Comparison of ENCODE assay signal across 21 cellular contexts in the genomic region with DNA sequence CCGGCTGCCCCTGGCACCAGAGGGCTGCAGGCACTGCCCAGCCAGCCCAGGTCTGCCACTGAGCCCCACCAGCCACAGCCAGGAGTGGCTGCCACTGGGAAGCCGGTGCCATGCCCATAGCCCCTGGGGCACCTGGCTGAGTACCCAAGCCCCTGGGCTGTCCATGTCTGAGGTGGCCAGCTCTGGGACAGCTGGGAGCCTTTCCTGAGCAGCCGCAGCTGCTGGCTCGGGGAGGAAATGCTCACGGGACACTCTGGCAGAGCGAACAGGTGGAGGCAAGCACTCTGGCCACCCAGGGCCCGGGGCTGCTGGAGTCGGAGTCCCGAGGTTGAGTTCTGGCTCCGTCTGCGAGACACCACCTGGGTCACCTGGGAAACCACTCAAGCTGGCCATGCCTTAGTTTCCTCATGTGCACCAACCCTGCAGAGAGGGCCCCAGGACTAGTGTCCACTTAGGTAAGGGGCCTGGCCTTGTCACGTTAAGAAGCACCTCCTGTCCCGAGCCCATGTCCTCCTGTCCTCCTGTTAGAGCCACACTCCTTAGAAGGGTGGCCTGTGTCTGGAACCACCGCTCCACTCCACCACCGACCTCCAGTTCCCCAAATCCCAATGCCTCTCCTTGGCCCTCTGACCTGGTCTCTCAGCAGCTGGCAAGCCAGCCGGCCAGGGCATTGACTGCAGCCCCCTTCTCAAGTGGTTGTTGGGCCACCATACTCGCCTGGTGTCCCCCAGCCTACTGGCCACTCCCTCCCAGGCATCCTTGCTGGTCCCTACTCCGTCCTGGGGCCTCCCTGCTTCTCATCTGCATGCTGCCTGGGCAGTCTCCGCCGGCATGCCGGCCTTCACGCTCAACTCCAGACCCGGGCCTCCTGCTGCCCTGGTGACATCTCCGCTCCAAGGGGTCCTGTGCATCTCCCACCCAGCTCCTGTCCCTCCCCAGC. TPM values are rescaled to one million over a fixed set of nuclear protein-coding genes. Genes with fewer than 3 reads are reported as not detected.
DNase-seq lines count a peak whose midpoint lies in the region; ATAC-seq, FAIRE-seq and TF ChIP-seq lines count a peak whose summit lies in the region.
"Had no signal": no experiment of that assay in that cellular context is flagged by ENCODE, and none has a peak within 500 bp of the region (broad histone marks: within the 10 kb centered on the region; RNA-seq: fewer than 3 reads in every experiment).

No MANE protein-coding gene starts in this region.

- TF ChIP-seq EP300 in HepG2 (IDR thresholded peaks at IDR 0.05; ENCODE audit: low read depth in 2 of 2, low read length in 2 of 2): no peak
- no peak for TF ChIP-seq EP300 in HepG2 (CRISPR knock-in tag; IDR thresholded peaks at IDR 0.05; ENCODE audit: borderline replicate concordance)
- no peak for TF ChIP-seq EP300 in H1 (IDR thresholded peaks at IDR 0.05; ENCODE audit: borderline replicate concordance in 1 of 2, low read depth in 2 of 2, low read length in 2 of 2)

- H3K4me1 Mint-ChIP-seq in neural crest cell: peaks cover 13% of the 10 kb centered on the region

- H3K23me2 ChIP-seq in H1 (ENCODE audit: low read depth, low read length): peaks cover 5% of the 10 kb centered on the region; the same call in 1 of the 2 replicates

- DNase-seq in right lobe of liver: peak in 2 of 3 donors; percentile 17 to 48
- no peak for DNase-seq in HepG2 (ENCODE audit: low spot score)
- DNase-seq in H1 (ENCODE audit: low read depth in 1 of 2, low spot score in 2 of 2): no peak
- DNase-seq in neural crest cell (ENCODE audit: low read depth, low spot score): no peak
- DNase-seq: BE2C, EL, H9, NCI-H1417, NCI-H1930, NCI-H2171 treated with DMSO at 0.1 percent for 48 hours, NCI-H510A, NCI-H82 had no signal

- no peak overlapping the region for H2BK120ac ChIP-seq in H1 (replicated peaks; ENCODE audit: low read depth, low read length)

- no peak overlapping the region for H4K91ac ChIP-seq in H1 (replicated peaks; ENCODE audit: insufficient read length, low read length)

- no peak overlapping the region for H3K23ac ChIP-seq in H1 (ENCODE audit: insufficient read length)

- H4K20me1 ChIP-seq in HepG2 (ENCODE audit: insufficient read depth, low read length) (no peaks in the 10 kb centered on the region), H1 (replicated peaks in 1 of 2; ENCODE audit: control insufficient read depth in 1 of 2, insufficient read depth in 2 of 2, low read length in 2 of 2) (no peaks in the 10 kb centered on the region)

- no peak overlapping the region for H3K4me3 Mint-ChIP-seq in neural crest cell
- H3K4me3 Mint-ChIP-seq: CD8-positive, alpha-beta memory T cell; H9; IgD-negative memory B cell had no signal

- no peaks in the 10 kb centered on the region for H3K9me3 Mint-ChIP-seq in neural crest cell
- H3K9me3 Mint-ChIP-seq: H9, IgD-negative memory B cell had no signal

- H3K27ac ChIP-seq in right lobe of liver (no peak overlapping the region), HepG2 (ENCODE audit: extremely low read length, insufficient read depth, low read length) (no peak overlapping the region), H1 (ENCODE audit: low read depth, low read length) (no peak overlapping the region)
- H3K27ac ChIP-seq: SJSA1 had no signal

- H3K27me3 ChIP-seq in right lobe of liver (no peaks in the 10 kb centered on the region), HepG2 (ENCODE audit: control insufficient read depth in 1 of 2, insufficient read depth in 2 of 2, low read length in 2 of 2) (peaks cover 12 to 58% of the 10 kb centered on the region in 2 experiments), H1 (replicated peaks in 1 of 4; ENCODE audit: control insufficient read depth in 3 of 4, extremely low read depth in 1 of 4, insufficient read depth in 3 of 4, low read length in 3 of 4) (peaks cover 0 to 5% (median 3%) of the 10 kb centered on the region in 4 experiments; a peak in 5 of 7 replicates)
- H3K27me3 ChIP-seq: BE2C, SJSA1 had no signal

- H3K14ac ChIP-seq in H1 (ENCODE audit: insufficient read length): no peak overlapping the region

- BruUV-seq in HepG2 (replicated peaks; lab: Mats Ljungman, UMichigan): no TSS peak

- no peaks in the 10 kb centered on the region for H3K79me1 ChIP-seq in H1 (ENCODE audit: low read depth, low read length)

- H3K4me1 ChIP-seq in right lobe of liver: peaks cover 0 to 4% (median 0%) of the 10 kb centered on the region in 4 donors
- H3K4me1 ChIP-seq in HepG2 (ENCODE audit: insufficient read depth, low read length): peaks cover 4% of the 10 kb centered on the region; the same call in 1 of the 2 replicates
- H3K4me1 ChIP-seq in H1 (replicated peaks in 1 of 4; ENCODE audit: control insufficient read depth in 3 of 4, insufficient read depth in 4 of 4, low read length in 3 of 4): peaks cover 6 to 14% (median 10%) of the 10 kb centered on the region in 4 experiments
- H3K4me1 ChIP-seq: BE2C had no signal

- no peak for TF ChIP-seq RAD21 in HepG2 (CRISPR knock-in tag; IDR thresholded peaks at IDR 0.05)
- TF ChIP-seq RAD21 in H1 (IDR thresholded peaks at IDR 0.05 in 1 of 2, conservative IDR thresholded peaks at IDR 0.05 in 1 of 2; ENCODE audit: low read depth in 2 of 2, low read length in 2 of 2): no peak

- in situ Hi-C loops in HepG2 (cut with HindIII; ENCODE audit: extremely low pct_ligation_motif_present, low pct_unique_long_range_greater_than_20kb): no loop called here

- TF ChIP-seq POLR2A in right lobe of liver (IDR thresholded peaks at IDR 0.05) (no peak), HepG2 (IDR thresholded peaks at IDR 0.05; ENCODE audit: insufficient read depth in 1 of 2, low read depth in 2 of 2, low read length in 2 of 2) (no peak), H1 (IDR thresholded peaks at IDR 0.05; ENCODE audit: control extremely low read depth in 1 of 2, low read depth in 2 of 2, low read length in 2 of 2) (no peak)

- intact Hi-C loops in right lobe of liver (cut with DNase I): no loop called here
- intact Hi-C loops in HepG2 (cut with micrococcal nuclease; ENCODE audit: unreplicated experiment): no loop called here

- H3K9me3 ChIP-seq in right lobe of liver: no peaks in the 10 kb centered on the region
- no peaks in the 10 kb centered on the region for H3K9me3 ChIP-seq in HepG2 (ENCODE audit: low read length)
- no peaks in the 10 kb centered on the region for H3K9me3 ChIP-seq in H1 (ENCODE audit: insufficient read depth in 2 of 2, low read depth in 1 of 2, low read length in 1 of 2)
- H3K9me3 ChIP-seq: BE2C, SJSA1 had no signal

- no peak overlapping the region for H4K8ac ChIP-seq in H1 (ENCODE audit: extremely low read depth, insufficient read depth, low read length)

- no peaks in the 10 kb centered on the region for H3K36me3 ChIP-seq in right lobe of liver
- no peaks in the 10 kb centered on the region for H3K36me3 ChIP-seq in HepG2 (replicated peaks in 1 of 2; ENCODE audit: control insufficient read depth in 1 of 2, insufficient read depth in 2 of 2, low read length in 2 of 2)
- no peaks in the 10 kb centered on the region for H3K36me3 ChIP-seq in H1 (ENCODE audit: control insufficient read depth in 2 of 4, insufficient read depth in 4 of 4, low read length in 3 of 4)
- H3K36me3 ChIP-seq: SJSA1 had no signal

- H3K79me2 ChIP-seq in HepG2 (ENCODE audit: insufficient read depth, low read length) (no peaks in the 10 kb centered on the region), H1 (ENCODE audit: control insufficient read depth in 1 of 2, insufficient read depth in 2 of 2, low read length in 2 of 2) (no peaks in the 10 kb centered on the region)

- H2BK5ac ChIP-seq in H1 (ENCODE audit: low read depth, low read length): no peak overlapping the region

- no peak overlapping the region for H2BK20ac ChIP-seq in H1 (ENCODE audit: low read length)

- H3K27me3 Mint-ChIP-seq in neural crest cell (ENCODE audit: low read depth): no peaks in the 10 kb centered on the region
- H3K27me3 Mint-ChIP-seq: IgD-negative memory B cell had no signal

- no peak overlapping the region for H3K18ac ChIP-seq in H1 (ENCODE audit: extremely low read depth, low read length)

- FAIRE-seq in HepG2 (lab: Jason Lieb, UNC): no peak
- no peak for FAIRE-seq in H1 (lab: Jason Lieb, UNC)
- FAIRE-seq: RCC 7860 had no signal

- no peak overlapping the region for H2BK12ac ChIP-seq in H1 (ENCODE audit: low read depth, low read length)

- WGBS in right lobe of liver (ENCODE audit: insufficient coverage, low coverage, low lambda C conversion rate, missing lambda C conversion rate): 95% methylated on average over 12 of the region's 24 CpGs
- WGBS in HepG2 (ENCODE audit: low lambda C conversion rate): 24% methylated on average over 7 of the region's 24 CpGs
- WGBS in H1 (ENCODE audit: extremely low coverage in 1 of 2, insufficient coverage in 1 of 2, insufficient read length in 1 of 2, insufficient replicate concordance in 2 of 2, low coverage in 1 of 2, low lambda C conversion rate in 2 of 2, missing lambda C conversion rate in 1 of 2), 2 experiments: 86% methylated on average over 18 of the region's 24 CpGs; no CpG with 5 or more reads in 1 of the 2 experiments

- H3K56ac ChIP-seq in H1 (replicated peaks; ENCODE audit: insufficient read length, low read depth, low read length): no peak overlapping the region

- no peak overlapping the region for H3K4ac ChIP-seq in H1 (replicated peaks; ENCODE audit: insufficient read length, low read depth, low read length)

- POLR2A ChIA-PET in HepG2 (lab: Yijun Ruan, JAX) (no interaction called here), H1 (lab: Charles Lee; ENCODE audit: partially characterized antibody) (no interaction called here)

- H2AK5ac ChIP-seq in H1 (ENCODE audit: low read depth, low read length): 0 out of 2 replicates have a peak overlapping the region, but pooled peaks have one; percentile 39

- H3K4me2 ChIP-seq in HepG2 (ENCODE audit: low read depth, low read length) (no peak overlapping the region), H1 (ENCODE audit: insufficient read depth in 1 of 2, low read depth in 2 of 2, low read length in 2 of 2) (no peak overlapping the region)

- H3K27ac Mint-ChIP-seq in neural crest cell (ENCODE audit: unreplicated experiment): peak overlapping the region; percentile 62
- H3K27ac Mint-ChIP-seq: IgD-negative memory B cell had no signal

- no peak overlapping the region for H3K9ac ChIP-seq in HepG2 (ENCODE audit: insufficient read depth, low read depth, low read length)
- H3K9ac ChIP-seq in H1 (replicated peaks in 1 of 4; ENCODE audit: extremely low read depth in 1 of 4, low read depth in 3 of 4, low read length in 3 of 4): no peak overlapping the region

- CTCF ChIA-PET in HepG2 (lab: Yijun Ruan, JAX; ENCODE audit: low intra/inter-chr PET ratio, low total read pairs) (no interaction called here), H1 (lab: Charles Lee; ENCODE audit: partially characterized antibody) (interaction anchor here (0.7 to 7.8 kb wide), 13 partner anchors 11 to 125 kb away, joined by 3 to 57 read pairs (median 5); no protein-coding TSS in a partner anchor)

- no peak for ATAC-seq in right lobe of liver
- ATAC-seq in HepG2: no peak
- no peak for ATAC-seq in GM19324 (IDR thresholded peaks at IDR 0.05; ENCODE audit: low FRiP score, unreplicated experiment)
- ATAC-seq in HG03175 (IDR thresholded peaks at IDR 0.05; ENCODE audit: unreplicated experiment): no peak
- no peak for ATAC-seq in GM19467 (IDR thresholded peaks at IDR 0.05; ENCODE audit: unreplicated experiment)
- no peak for ATAC-seq in GM18517 (IDR thresholded peaks at IDR 0.05; ENCODE audit: unreplicated experiment)

- TF ChIP-seq CTCF in right lobe of liver (IDR thresholded peaks at IDR 0.05): no peak
- TF ChIP-seq CTCF in HepG2 (CRISPR knock-in tag; IDR thresholded peaks at IDR 0.05): no peak
- no peak for TF ChIP-seq CTCF in H1 (IDR thresholded peaks at IDR 0.05; ENCODE audit: control extremely low read depth in 1 of 3, insufficient read depth in 1 of 3, low read depth in 1 of 3, low read length in 3 of 3)
- TF ChIP-seq CTCF in neural crest cell (conservative IDR thresholded peaks at IDR 0.05): no peak

- H2AFZ ChIP-seq in HepG2 (ENCODE audit: low read length): no peak overlapping the region
- H2AFZ ChIP-seq in H1 (ENCODE audit: low read length): no peak overlapping the region

- no peaks in the 10 kb centered on the region for H3K36me3 Mint-ChIP-seq in neural crest cell (ENCODE audit: low read depth)
- H3K36me3 Mint-ChIP-seq: CD8-positive, alpha-beta memory T cell; IgD-negative memory B cell had no signal

- H3K4me3 ChIP-seq in right lobe of liver: no peak overlapping the region
- no peak overlapping the region for H3K4me3 ChIP-seq in HepG2 (replicated peaks in 1 of 3; ENCODE audit: insufficient read depth in 1 of 3, low read depth in 2 of 3, low read length in 3 of 3)
- no peak overlapping the region for H3K4me3 ChIP-seq in H1 (ENCODE audit: extremely low read depth in 1 of 4, insufficient read depth in 2 of 4, low read depth in 3 of 4, low read length in 4 of 4)
- H3K4me3 ChIP-seq: SJSA1 had no signal

- no peak overlapping the region for H2BK15ac ChIP-seq in H1 (ENCODE audit: low read length)

- H4K5ac ChIP-seq in H1 (ENCODE audit: insufficient read length, low read depth, low read length): no peak overlapping the region

RNA-seq across cellular contexts. Expression of a gene that starts 45.3 kb away (rescaled TPM):
- under 1 TPM; 0.12 to 0.61 (median 0.34) TPM for total RNA-seq in right lobe of liver
- not detected in 2 replicates for total RNA-seq in HepG2 (2016; rRNA removed; fragmentation: Illumina TruSeq; extraction: Trizol)
- not detected in 2 replicates for total RNA-seq in HepG2 (2016; cell fraction: cytosol; rRNA removed; fragmentation: Illumina TruSeq; extraction: Trizol; ENCODE audit: low read depth)
- not detected in 2 replicates for total RNA-seq in HepG2 (2016; cell fraction: insoluble cytoplasmic fraction; rRNA removed; fragmentation: Illumina TruSeq; extraction: Trizol)
- not detected in 2 replicates for total RNA-seq in HepG2 (2016; cell fraction: membrane; rRNA removed; fragmentation: Illumina TruSeq; extraction: Trizol)
- not detected in 2 replicates for total RNA-seq in HepG2 (2016; cell fraction: nucleus; rRNA removed; fragmentation: Illumina TruSeq; extraction: Trizol)
- not detected in 2 replicates for polyA plus RNA-seq in HepG2 (2011; rRNA removed)
- not detected in 2 replicates for polyA plus RNA-seq in HepG2 (2011; cell fraction: cytosol; rRNA removed)
- polyA plus RNA-seq in HepG2 (2011; cell fraction: nucleus; rRNA removed): not detected in 2 replicates
- polyA plus RNA-seq in HepG2 (2012): not detected in 2 replicates
- not detected in 2 replicates for polyA plus RNA-seq in HepG2 (2016; cell fraction: cytosol; fragmentation: Illumina TruSeq; extraction: Trizol; ENCODE audit: low read depth)
- polyA plus RNA-seq in HepG2 (2016; cell fraction: insoluble cytoplasmic fraction; fragmentation: Illumina TruSeq; extraction: Trizol; ENCODE audit: low read depth): not detected in 2 replicates
- polyA plus RNA-seq in HepG2 (2016; cell fraction: membrane; fragmentation: Illumina TruSeq; extraction: Trizol; ENCODE audit: low read depth): not detected in 2 replicates
- polyA plus RNA-seq in HepG2 (2016; cell fraction: nucleus; fragmentation: Illumina TruSeq; extraction: Trizol; ENCODE audit: insufficient read depth, low read depth): not detected in 2 replicates
- polyA minus RNA-seq in HepG2 (2011; rRNA and poly(A)+ RNA removed; ENCODE audit: low replicate concordance): 39.7 TPM in 1 of 2 replicates, not detected in the other
- 0.20 TPM in 1 of 2 replicates, not detected in the other for polyA minus RNA-seq in HepG2 (2011; cell fraction: cytosol; rRNA and poly(A)+ RNA removed)
- polyA minus RNA-seq in HepG2 (2011; cell fraction: nucleus; rRNA and poly(A)+ RNA removed): 0.26 TPM in 1 of 2 replicates, not detected in the other
- 2.1 and 3.0 TPM in 2 replicates for total RNA-seq in H1 (2021; fragmentation: NEBNext Ultra II Directional; extraction: Animal tissue kit (Norgen Biotek cat#: 25700))
- polyA plus RNA-seq in H1 (2011; rRNA removed): 2.9 and 3.7 TPM in 2 replicates
- polyA plus RNA-seq in H1 (2011; cell fraction: cytosol; rRNA removed): 2.7 TPM
- polyA plus RNA-seq in H1 (2011; cell fraction: nucleus; rRNA removed): 5.0 TPM
- 2.0 to 3.5 TPM (median 2.7 TPM) in 4 replicates for polyA plus RNA-seq in H1 (2012, experiment 1 of 2)
- 1.5 TPM for polyA plus RNA-seq in H1 (2012, experiment 2 of 2)
- polyA plus RNA-seq in H1 (2013, experiment 1 of 2): 1.6 TPM
- polyA plus RNA-seq in H1 (2013, experiment 2 of 2): 1.8 TPM
- polyA minus RNA-seq in H1 (2011; rRNA and poly(A)+ RNA removed): 1.0 and 1.7 TPM in 2 replicates
- 1.4 TPM for polyA minus RNA-seq in H1 (2011; cell fraction: cytosol; rRNA and poly(A)+ RNA removed)
- 1.9 TPM for polyA minus RNA-seq in H1 (2011; cell fraction: nucleus; rRNA and poly(A)+ RNA removed)
- total RNA-seq in neural crest cell: 3.0 and 4.8 TPM in 2 replicates
- total RNA-seq: LHCN-M2, SJSA1 had no signal

Comparison
In these comparisons a context has a peak if more than half of its experiments do, and no peak if none do; other contexts are left out.
1. DNase-seq: peak in right lobe of liver (2 of 3); none in HepG2 (single experiment), H1 (0 of 2) and neural crest cell (single experiment).